Comparison of ENCODE assay signal across 1 cellular context in genomic region chr3:45207471-45207870, GRCh38.
TF ChIP-seq lines count a peak whose summit lies in the region.

No MANE protein-coding gene starts in this region.

TF ChIP-seq in IMR-90, 13 proteins besides CTCF, POLR2A, EP300 and RAD21:
- TF ChIP-seq FOS (IDR thresholded peaks at IDR 0.05; ENCODE audit: low read depth, low read length) (no peak), RFX5 (IDR thresholded peaks at IDR 0.05; ENCODE audit: low read depth, low read length) (no peak), SMC3 (IDR thresholded peaks at IDR 0.05; ENCODE audit: low read depth, low read length) (no peak), CEBPB (IDR thresholded peaks at IDR 0.05; ENCODE audit: low read depth, low read length) (no peak), RCOR1 (IDR thresholded peaks at IDR 0.05; ENCODE audit: insufficient replicate concordance, low read length) (no peak), CHD1 (IDR thresholded peaks at IDR 0.05; ENCODE audit: low read depth, low read length) (no peak), MXI1 (IDR thresholded peaks at IDR 0.05; ENCODE audit: borderline replicate concordance, low read depth, low read length) (no peak), MAZ (IDR thresholded peaks at IDR 0.05; ENCODE audit: borderline replicate concordance, low read depth, low read length) (no peak), MAFK (IDR thresholded peaks at IDR 0.05; ENCODE audit: low read depth, low read length) (no peak), NFE2L2 (IDR thresholded peaks at IDR 0.05; ENCODE audit: low read depth, low read length) (no peak), ELK1 (IDR thresholded peaks at IDR 0.05; ENCODE audit: borderline replicate concordance, low read depth, low read length) (no peak), USF2 (IDR thresholded peaks at IDR 0.05; ENCODE audit: low read depth, low read length) (no peak), BHLHE40 (IDR thresholded peaks at IDR 0.05; ENCODE audit: low read depth, low read length) (no peak)
